In genomic region chr7:142248166-142249160, GRCh38 we compare ENCODE assay signal across 18 cellular contexts. TPM values are rescaled to one million over a fixed set of nuclear protein-coding genes. Genes with fewer than 3 reads are reported as not detected.
"Had no signal": no experiment of that assay in that cellular context is flagged by ENCODE, and none has a peak within 500 bp of the region (broad histone marks: within the 10 kb centered on the region; RNA-seq: fewer than 3 reads in every experiment).

No MANE protein-coding gene starts in this region.

- H3K27ac Mint-ChIP-seq: activated CD8-positive, alpha-beta T cell treated with anti-CD3 and anti-CD28 coated beads for 36 hours; activated T-helper 1 cell treated with anti-CD3 and anti-CD28 coated beads, Interleukin-12 subunit alpha, Interleukin-12 subunit beta, Interleukin-2, Interleukin-4 antibody, amounts not matched to agents 30 ng/mL and 10 ng/mL and 1 ng/mL, durations not matched to agents 14 hours and 24 hours and 36 hours; T-helper 2 cell treated with Interferon-gamma antibody and Interleukin-4, amounts not matched to agents 5 μg/mL and 100 μg/mL, for 36 hours had no signal

- H3K9me3 Mint-ChIP-seq: activated CD8-positive, alpha-beta T cell treated with anti-CD3 and anti-CD28 coated beads for 36 hours; activated T-helper 1 cell treated with anti-CD3 and anti-CD28 coated beads, Interleukin-12 subunit alpha, Interleukin-12 subunit beta, Interleukin-2, Interleukin-4 antibody, amounts not matched to agents 30 ng/mL and 10 ng/mL and 1 ng/mL, durations not matched to agents 14 hours and 24 hours and 36 hours; T-helper 2 cell treated with Interferon-gamma antibody and Interleukin-4, amounts not matched to agents 5 μg/mL and 100 μg/mL, for 36 hours had no signal

- H3K4me1 ChIP-seq: adrenal gland, gastroesophageal sphincter, lower lobe of right lung, transverse colon had no signal

- H3K27me3 ChIP-seq: adrenal gland, gastroesophageal sphincter, transverse colon had no signal

- H3K9me3 ChIP-seq: adrenal gland, gastroesophageal sphincter, lower lobe of right lung, transverse colon had no signal

- H3K4me2 ChIP-seq: smooth muscle cell had no signal

- ATAC-seq: activated CD8-positive, alpha-beta T cell treated with anti-CD3 and anti-CD28 coated beads for 36 hours; gastroesophageal sphincter; lower lobe of right lung; right cardiac atrium had no signal

- H3K27ac ChIP-seq: adrenal gland, epithelial cell of prostate, gastroesophageal sphincter, lower lobe of right lung, transverse colon had no signal

- H3K4me3 Mint-ChIP-seq: activated CD8-positive, alpha-beta T cell treated with anti-CD3 and anti-CD28 coated beads for 36 hours; activated T-helper 1 cell treated with anti-CD3 and anti-CD28 coated beads, Interleukin-12 subunit alpha, Interleukin-12 subunit beta, Interleukin-2, Interleukin-4 antibody, amounts not matched to agents 30 ng/mL and 10 ng/mL and 1 ng/mL, durations not matched to agents 14 hours and 24 hours and 36 hours; T-helper 2 cell treated with Interferon-gamma antibody and Interleukin-4, amounts not matched to agents 5 μg/mL and 100 μg/mL, for 36 hours had no signal

- H3K36me3 ChIP-seq: adrenal gland, gastroesophageal sphincter, lower lobe of right lung, transverse colon had no signal

- DNase-seq: activated CD4-positive, alpha-beta T cell treated with anti-CD3 and anti-CD28 coated beads for 4 hours; activated CD8-positive, alpha-beta memory T cell treated with anti-CD3 and anti-CD28 coated beads, Interleukin-2, amount 50 U/mL, for 4 hours; activated CD8-positive, alpha-beta T cell treated with anti-CD3 and anti-CD28 coated beads for 36 hours; activated naive CD4-positive, alpha-beta T cell treated with Interleukin-2 at 50 U/mL for 16 hours; adrenal gland; central memory CD4-positive, alpha-beta T cell; cortex of kidney; effector memory CD4-positive, alpha-beta T cell; lower lobe of right lung; midbrain; posterior cingulate gyrus; right cardiac atrium; transverse colon had no signal

- H3K4me3 ChIP-seq: adrenal gland, gastroesophageal sphincter, lower lobe of right lung, smooth muscle cell, transverse colon had no signal

RNA-seq across cellular contexts. Expression of gene PRSS58, which starts 9.4 kb away (rescaled TPM):
- total RNA-seq: activated CD8-positive, alpha-beta T cell treated with anti-CD3 and anti-CD28 coated beads for 36 hours; activated T-helper 1 cell treated with anti-CD3 and anti-CD28 coated beads, Interleukin-12 subunit alpha, Interleukin-12 subunit beta, Interleukin-2, Interleukin-4 antibody, amounts not matched to agents 30 ng/mL and 10 ng/mL and 1 ng/mL, durations not matched to agents 14 hours and 24 hours and 36 hours; adrenal gland; gastroesophageal sphincter; lower lobe of right lung; right cardiac atrium; smooth muscle cell; transverse colon had no signal
